In genomic region chr1:23167353-23168078, GRCh38 we compare ENCODE assay signal across 8 cellular contexts. TPM values are rescaled to one million over a fixed set of nuclear protein-coding genes. Genes with fewer than 3 reads are reported as not detected.
DNase-seq lines count a peak whose midpoint lies in the region; ATAC-seq and TF ChIP-seq lines count a peak whose summit lies in the region.

No MANE protein-coding gene starts in this region.

- H3K36me3 Mint-ChIP-seq in IgD-negative memory B cell = no peaks in the 10 kb centered on the region
- no peaks in the 10 kb centered on the region for H3K36me3 Mint-ChIP-seq in activated CD4-positive, alpha-beta T cell treated with anti-CD3 and anti-CD28 coated beads for 36 hours (ENCODE audit: low read depth)

- H3K27ac ChIP-seq in coronary artery = peak overlapping the region; percentile 83 to 97
- H3K27ac ChIP-seq in left lung = peak overlapping the region; percentile 89 to 93

- no peaks in the 10 kb centered on the region for H3K36me3 ChIP-seq in left lung

- POLR2A ChIA-PET in activated CD4-positive, alpha-beta T cell treated with anti-CD3 and anti-CD28 coated beads for 36 hours (lab: Charles Lee) = interaction anchor here (1.0 kb wide), 2 partner anchors 48 to 64 kb away, joined by 4 read pairs; no protein-coding TSS in a partner anchor

- peak overlapping the region; percentile 80 to 93 (median 89) for H3K4me3 Mint-ChIP-seq in IgD-negative memory B cell
- H3K4me3 Mint-ChIP-seq in activated CD4-positive, alpha-beta T cell treated with anti-CD3 and anti-CD28 coated beads for 36 hours = peak overlapping the region; percentile 97

- H3K4me3 ChIP-seq in coronary artery = peak overlapping the region; percentile 94
- H3K4me3 ChIP-seq in left lung = peak overlapping the region; percentile 84 to 91

- intact Hi-C loops in activated CD4-positive, alpha-beta T cell treated with anti-CD3 and anti-CD28 coated beads for 36 hours (cut with DNase I, micrococcal nuclease) = loop anchor here (1.0 to 5.0 kb wide), 9 partner anchors 19 to 633 kb away; partner anchors contain the start of genes KDM1A (in 2 of the 2), GALE (in 1 of the 2), RPL11 (in 1 of the 2) and TEX46 (in 1 of the 2)
- intact Hi-C loops in left lung (cut with DNase I) = no loop called here

- H3K4me1 Mint-ChIP-seq in IgD-negative memory B cell = peaks cover 14 to 24% (median 14%) of the 10 kb centered on the region in 3 donors
- peaks cover 27% of the 10 kb centered on the region for H3K4me1 Mint-ChIP-seq in activated CD4-positive, alpha-beta T cell treated with anti-CD3 and anti-CD28 coated beads for 36 hours

- peak; percentile 10 for ATAC-seq in activated CD4-positive, alpha-beta T cell treated with anti-CD3 and anti-CD28 coated beads for 36 hours
- ATAC-seq in left lung (peak; percentile 57), GM19467 (IDR thresholded peaks at IDR 0.05; ENCODE audit: unreplicated experiment) (no peak), HG02870 (IDR thresholded peaks at IDR 0.05; ENCODE audit: unreplicated experiment) (no peak)

- peak overlapping the region in 2 of 3 donors; percentile 57 to 81 for H3K27ac Mint-ChIP-seq in IgD-negative memory B cell
- peak overlapping the region; percentile 42 for H3K27ac Mint-ChIP-seq in activated CD4-positive, alpha-beta T cell treated with anti-CD3 and anti-CD28 coated beads for 36 hours

- CTCF ChIA-PET in activated CD4-positive, alpha-beta T cell treated with anti-CD3 and anti-CD28 coated beads for 36 hours (lab: Charles Lee) = interaction anchor here (1.2 to 5.0 kb wide), 3 partner anchors 17 to 67 kb away, joined by 5 to 30 read pairs (median 9); no protein-coding TSS in a partner anchor

- H3K4me1 ChIP-seq in left lung = peaks cover 6 to 61% of the 10 kb centered on the region in 2 donors

- DNase-seq in GM03348 (ENCODE audit: low spot score) = peak; percentile 87
- DNase-seq in activated CD4-positive, alpha-beta T cell treated with anti-CD3 and anti-CD28 coated beads for 36 hours = peak; percentile 58
- peak; percentile 76 for DNase-seq in coronary artery (ENCODE audit: low spot score)
- peak; percentile 37 to 85 for DNase-seq in left lung
- peak; percentile 51 for DNase-seq in stimulated activated CD8-positive, alpha-beta memory T cell treated with anti-CD3 and anti-CD28 coated beads, Interleukin-4, amount 100 ng/mL, for 48 hours

- TF ChIP-seq CTCF in coronary artery (IDR thresholded peaks at IDR 0.05) = no peak
- no peak for TF ChIP-seq CTCF in left lung (IDR thresholded peaks at IDR 0.05)

- H3K27me3 Mint-ChIP-seq in IgD-negative memory B cell = no peaks in the 10 kb centered on the region
- H3K27me3 Mint-ChIP-seq in activated CD4-positive, alpha-beta T cell treated with anti-CD3 and anti-CD28 coated beads for 36 hours = no peaks in the 10 kb centered on the region

- no peaks in the 10 kb centered on the region for H3K9me3 ChIP-seq in left lung

- no peaks in the 10 kb centered on the region for H3K9me3 Mint-ChIP-seq in IgD-negative memory B cell
- H3K9me3 Mint-ChIP-seq in activated CD4-positive, alpha-beta T cell treated with anti-CD3 and anti-CD28 coated beads for 36 hours (ENCODE audit: low read depth) = no peaks in the 10 kb centered on the region

- no peaks in the 10 kb centered on the region for H3K27me3 ChIP-seq in left lung

RNA-seq across cellular contexts. Expression of gene LUZP1, which starts 1.1 kb away (rescaled TPM):
- polyA plus RNA-seq in IgD-negative memory B cell = 13.2 TPM
- 10 to 100 TPM; 13.2 to 13.6 TPM for total RNA-seq in activated CD4-positive, alpha-beta T cell treated with anti-CD3 and anti-CD28 coated beads for 36 hours
- total RNA-seq in left lung = 10 to 100 TPM; 29.8 to 31.4 TPM

RNA-seq across cellular contexts. Expression of gene HTR1D, which starts 49.8 kb away (rescaled TPM):
- not detected for polyA plus RNA-seq in IgD-negative memory B cell
- total RNA-seq in activated CD4-positive, alpha-beta T cell treated with anti-CD3 and anti-CD28 coated beads for 36 hours = not detected
- under 1 TPM; 0.15 to 0.26 TPM for total RNA-seq in left lung

Comparison
In these comparisons a context has a peak if more than half of its experiments do, and no peak if none do; other contexts are left out.
1. ATAC-seq: peak in activated CD4-positive, alpha-beta T cell treated with anti-CD3 and anti-CD28 coated beads for 36 hours (single experiment) and left lung (single experiment); none in GM19467 (single experiment) and HG02870 (single experiment).
2. intact Hi-C loops: an anchor here in activated CD4-positive, alpha-beta T cell treated with anti-CD3 and anti-CD28 coated beads for 36 hours (1.0 to 5.0 kb wide); none called in left lung.
3. Peak in every context shown above with its lines, with median percentiles within 50 percentile points of each other: DNase-seq.